ENCODE assay signal across 21 cellular contexts in genomic region chr3:143331336-143331735, GRCh38.
DNase-seq lines count a peak whose midpoint lies in the region; ATAC-seq and TF ChIP-seq lines count a peak whose summit lies in the region.
"Had no signal": no experiment of that assay in that cellular context is flagged by ENCODE, and none has a peak within 500 bp of the region (broad histone marks: within the 10 kb centered on the region; RNA-seq: fewer than 3 reads in every experiment).

No MANE protein-coding gene starts in this region.

- peak; percentile 42 for DNase-seq in AG08395 (ENCODE audit: low spot score)
- DNase-seq in NCI-H1694 treated with DMSO at 0.1 percent for 48 hours (lab: John Stamatoyannopoulos, UW), result peak; percentile 99
- peak; percentile 52 for DNase-seq in astrocyte of the hippocampus (ENCODE audit: low read depth, low spot score)
- DNase-seq in glutamatergic neuron, result peak; percentile 44
- no peak for DNase-seq in activated CD8-positive, alpha-beta memory T cell treated with anti-CD3 and anti-CD28 coated beads, Interleukin-2, amount 50 U/mL, for 4 hours
- no peak for DNase-seq in midbrain (lab: John Stamatoyannopoulos, UW)
- no peak for DNase-seq in NCI-H774 (lab: John Stamatoyannopoulos, UW)
- DNase-seq: 8988T; activated CD4-positive, alpha-beta T cell treated with anti-CD3 and anti-CD28 coated beads, Interleukin-2, amount 10 ng/mL, durations not matched to agents 24 days and 14 days; activated T-cell treated with anti-CD3 and anti-CD28 coated beads for 4 hours; MM.1S; NCI-H187 treated with DMSO at 0.1 percent for 48 hours; NCI-H526 treated with DMSO at 0.1 percent for 48 hours; stimulated activated CD4-positive, alpha-beta T cell treated with anti-CD3 and anti-CD28 coated beads, Interleukin-15, amount 100 ng/mL, for 24 hours; stimulated activated naive CD4-positive, alpha-beta T cell treated with Interleukin-2 at 50 U/mL for 16 hours; upper lobe of left lung had no signal

- ATAC-seq in HG03520 (IDR thresholded peaks at IDR 0.05; ENCODE audit: unreplicated experiment), result no peak
- ATAC-seq: esophagus mucosa had no signal

- H3K4me3 Mint-ChIP-seq in glutamatergic neuron (ENCODE audit: unreplicated experiment), result peak overlapping the region; percentile 17
- H3K4me3 Mint-ChIP-seq: activated CD4-positive, alpha-beta T cell treated with anti-CD3 and anti-CD28 coated beads, Interleukin-2, amount 10 ng/mL, durations not matched to agents 24 days and 14 days; activated naive CD4-positive, alpha-beta T cell treated with anti-CD3 and anti-CD28 coated beads, Interleukin-2, amount 50 U/mL, for 24 hours; memory B cell; neural crest cell had no signal

- peaks cover 5% of the 10 kb centered on the region for H3K36me3 Mint-ChIP-seq in glutamatergic neuron (ENCODE audit: unreplicated experiment)
- H3K36me3 Mint-ChIP-seq: activated naive CD4-positive, alpha-beta T cell treated with anti-CD3 and anti-CD28 coated beads, Interleukin-2, amount 50 U/mL, for 24 hours had no signal

- H3K4me1 Mint-ChIP-seq in glutamatergic neuron (ENCODE audit: low read depth, unreplicated experiment), result peaks cover 51% of the 10 kb centered on the region
- H3K4me1 Mint-ChIP-seq: activated CD4-positive, alpha-beta T cell treated with anti-CD3 and anti-CD28 coated beads, Interleukin-2, amount 10 ng/mL, durations not matched to agents 24 days and 14 days had no signal

- no peak for TF ChIP-seq CTCF in glutamatergic neuron (IDR thresholded peaks at IDR 0.05; ENCODE audit: partially characterized antibody, unreplicated experiment)

- peaks cover 8% of the 10 kb centered on the region for H3K27me3 Mint-ChIP-seq in glutamatergic neuron (ENCODE audit: unreplicated experiment)
- H3K27me3 Mint-ChIP-seq: activated CD4-positive, alpha-beta T cell treated with anti-CD3 and anti-CD28 coated beads, Interleukin-2, amount 10 ng/mL, durations not matched to agents 24 days and 14 days; activated naive CD4-positive, alpha-beta T cell treated with anti-CD3 and anti-CD28 coated beads, Interleukin-2, amount 50 U/mL, for 24 hours had no signal

- peaks cover 9% of the 10 kb centered on the region for H3K9me3 Mint-ChIP-seq in glutamatergic neuron (ENCODE audit: unreplicated experiment)
- H3K9me3 Mint-ChIP-seq: activated naive CD4-positive, alpha-beta T cell treated with anti-CD3 and anti-CD28 coated beads, Interleukin-2, amount 50 U/mL, for 24 hours; neural crest cell had no signal

- peak overlapping the region; percentile 96 for H3K27ac Mint-ChIP-seq in glutamatergic neuron (ENCODE audit: unreplicated experiment)
- H3K27ac Mint-ChIP-seq: activated CD4-positive, alpha-beta T cell treated with anti-CD3 and anti-CD28 coated beads, Interleukin-2, amount 10 ng/mL, durations not matched to agents 24 days and 14 days; activated naive CD4-positive, alpha-beta T cell treated with anti-CD3 and anti-CD28 coated beads, Interleukin-2, amount 50 U/mL, for 24 hours; memory B cell had no signal

Comparison
In these comparisons a context has a peak if more than half of its experiments do, and no peak if none do; other contexts are left out.
1. DNase-seq: peak in AG08395 (single experiment), NCI-H1694 treated with DMSO at 0.1 percent for 48 hours (single experiment), astrocyte of the hippocampus (single experiment) and glutamatergic neuron (single experiment); none in activated CD8-positive, alpha-beta memory T cell treated with anti-CD3 and anti-CD28 coated beads, Interleukin-2, amount 50 U/mL, for 4 hours (single experiment), midbrain (single experiment) and NCI-H774 (single experiment).